ENCODE assay signal across 15 cellular contexts in genomic region chr12:93705237-93705636, GRCh38.
"Had no signal": no experiment of that assay in that cellular context is flagged by ENCODE, and none has a peak within 500 bp of the region (broad histone marks: within the 10 kb centered on the region; RNA-seq: fewer than 3 reads in every experiment).

No MANE protein-coding gene starts in this region.

- H3K27ac ChIP-seq: coronary artery had no signal

- H3K4me3 ChIP-seq: coronary artery, heart right ventricle, right atrium auricular region, stomach had no signal

- DNase-seq: effector CD4-positive, alpha-beta T cell; heart right ventricle; hypothalamus; mesendoderm; naive B cell; occipital lobe; small intestine; stimulated activated CD4-positive, alpha-beta T cell treated with anti-CD3 and anti-CD28 coated beads, Interleukin-12 subunit alpha, Interleukin-12 subunit beta, amount 100 ng/mL, for 4 hours; stimulated activated naive CD4-positive, alpha-beta T cell; stomach; substantia nigra; trophoblast cell had no signal

- H3K27me3 ChIP-seq: heart right ventricle, right atrium auricular region, stomach had no signal

- H3K36me3 ChIP-seq: heart right ventricle, right atrium auricular region, stomach had no signal

- H3K9ac ChIP-seq: parathyroid adenoma had no signal
